In the genomic region with DNA sequence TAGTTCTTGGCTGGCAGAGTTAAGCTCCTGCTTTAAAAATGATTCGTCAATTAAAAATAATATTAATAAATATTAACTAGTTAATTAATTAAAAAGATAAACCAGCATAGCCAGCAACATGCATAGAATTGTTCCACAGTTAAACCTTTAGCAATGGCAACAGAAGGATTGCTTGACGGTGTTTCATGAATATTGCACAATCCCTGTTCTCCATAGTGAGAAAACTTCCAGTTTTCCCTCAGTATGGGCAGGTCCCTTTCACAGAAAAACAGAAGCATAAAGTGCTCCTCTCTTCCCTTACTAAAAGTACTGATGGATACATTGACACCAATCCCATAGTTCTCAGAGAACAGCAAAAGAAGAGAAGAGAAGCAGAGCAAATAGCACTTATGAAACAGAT, we compare ENCODE assay signal across 1 cellular context.
TF ChIP-seq lines count a peak whose summit lies in the region.

No MANE protein-coding gene starts in this region.

TF ChIP-seq in GM23338, 12 proteins besides CTCF, POLR2A, EP300 and RAD21 (continued from another document):
- TF ChIP-seq, protein P1, sequence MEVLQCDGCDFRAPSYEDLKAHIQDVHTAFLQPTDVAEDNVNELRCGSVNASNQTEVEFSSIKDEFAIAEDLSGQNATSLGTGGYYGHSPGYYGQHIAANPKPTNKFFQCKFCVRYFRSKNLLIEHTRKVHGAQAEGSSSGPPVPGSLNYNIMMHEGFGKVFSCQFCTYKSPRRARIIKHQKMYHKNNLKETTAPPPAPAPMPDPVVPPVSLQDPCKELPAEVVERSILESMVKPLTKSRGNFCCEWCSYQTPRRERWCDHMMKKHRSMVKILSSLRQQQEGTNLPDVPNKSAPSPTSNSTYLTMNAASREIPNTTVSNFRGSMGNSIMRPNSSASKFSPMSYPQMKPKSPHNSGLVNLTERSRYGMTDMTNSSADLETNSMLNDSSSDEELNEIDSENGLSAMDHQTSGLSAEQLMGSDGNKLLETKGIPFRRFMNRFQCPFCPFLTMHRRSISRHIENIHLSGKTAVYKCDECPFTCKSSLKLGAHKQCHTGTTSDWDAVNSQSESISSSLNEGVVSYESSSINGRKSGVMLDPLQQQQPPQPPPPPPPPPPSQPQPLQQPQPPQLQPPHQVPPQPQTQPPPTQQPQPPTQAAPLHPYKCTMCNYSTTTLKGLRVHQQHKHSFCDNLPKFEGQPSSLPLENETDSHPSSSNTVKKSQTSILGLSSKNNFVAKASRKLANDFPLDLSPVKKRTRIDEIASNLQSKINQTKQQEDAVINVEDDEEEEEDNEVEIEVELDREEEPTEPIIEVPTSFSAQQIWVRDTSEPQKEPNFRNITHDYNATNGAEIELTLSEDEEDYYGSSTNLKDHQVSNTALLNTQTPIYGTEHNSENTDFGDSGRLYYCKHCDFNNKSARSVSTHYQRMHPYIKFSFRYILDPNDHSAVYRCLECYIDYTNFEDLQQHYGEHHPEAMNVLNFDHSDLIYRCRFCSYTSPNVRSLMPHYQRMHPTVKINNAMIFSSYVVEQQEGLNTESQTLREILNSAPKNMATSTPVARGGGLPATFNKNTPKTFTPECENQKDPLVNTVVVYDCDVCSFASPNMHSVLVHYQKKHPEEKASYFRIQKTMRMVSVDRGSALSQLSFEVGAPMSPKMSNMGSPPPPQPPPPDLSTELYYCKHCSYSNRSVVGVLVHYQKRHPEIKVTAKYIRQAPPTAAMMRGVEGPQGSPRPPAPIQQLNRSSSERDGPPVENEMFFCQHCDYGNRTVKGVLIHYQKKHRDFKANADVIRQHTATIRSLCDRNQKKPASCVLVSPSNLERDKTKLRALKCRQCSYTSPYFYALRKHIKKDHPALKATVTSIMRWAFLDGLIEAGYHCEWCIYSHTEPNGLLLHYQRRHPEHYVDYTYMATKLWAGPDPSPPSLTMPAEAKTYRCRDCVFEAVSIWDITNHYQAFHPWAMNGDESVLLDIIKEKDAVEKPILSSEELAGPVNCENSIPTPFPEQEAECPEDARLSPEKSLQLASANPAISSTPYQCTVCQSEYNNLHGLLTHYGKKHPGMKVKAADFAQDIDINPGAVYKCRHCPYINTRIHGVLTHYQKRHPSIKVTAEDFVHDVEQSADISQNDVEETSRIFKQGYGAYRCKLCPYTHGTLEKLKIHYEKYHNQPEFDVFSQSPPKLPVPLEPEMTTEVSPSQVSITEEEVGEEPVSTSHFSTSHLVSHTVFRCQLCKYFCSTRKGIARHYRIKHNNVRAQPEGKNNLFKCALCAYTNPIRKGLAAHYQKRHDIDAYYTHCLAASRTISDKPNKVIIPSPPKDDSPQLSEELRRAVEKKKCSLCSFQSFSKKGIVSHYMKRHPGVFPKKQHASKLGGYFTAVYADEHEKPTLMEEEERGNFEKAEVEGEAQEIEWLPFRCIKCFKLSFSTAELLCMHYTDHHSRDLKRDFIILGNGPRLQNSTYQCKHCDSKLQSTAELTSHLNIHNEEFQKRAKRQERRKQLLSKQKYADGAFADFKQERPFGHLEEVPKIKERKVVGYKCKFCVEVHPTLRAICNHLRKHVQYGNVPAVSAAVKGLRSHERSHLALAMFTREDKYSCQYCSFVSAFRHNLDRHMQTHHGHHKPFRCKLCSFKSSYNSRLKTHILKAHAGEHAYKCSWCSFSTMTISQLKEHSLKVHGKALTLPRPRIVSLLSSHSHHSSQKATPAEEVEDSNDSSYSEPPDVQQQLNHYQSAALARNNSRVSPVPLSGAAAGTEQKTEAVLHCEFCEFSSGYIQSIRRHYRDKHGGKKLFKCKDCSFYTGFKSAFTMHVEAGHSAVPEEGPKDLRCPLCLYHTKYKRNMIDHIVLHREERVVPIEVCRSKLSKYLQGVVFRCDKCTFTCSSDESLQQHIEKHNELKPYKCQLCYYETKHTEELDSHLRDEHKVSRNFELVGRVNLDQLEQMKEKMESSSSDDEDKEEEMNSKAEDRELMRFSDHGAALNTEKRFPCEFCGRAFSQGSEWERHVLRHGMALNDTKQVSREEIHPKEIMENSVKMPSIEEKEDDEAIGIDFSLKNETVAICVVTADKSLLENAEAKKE (CRISPR knock-in tag; IDR thresholded peaks at IDR 0.05): no peak
